14 cellular contexts compared by ENCODE assay signal in the genomic region with DNA sequence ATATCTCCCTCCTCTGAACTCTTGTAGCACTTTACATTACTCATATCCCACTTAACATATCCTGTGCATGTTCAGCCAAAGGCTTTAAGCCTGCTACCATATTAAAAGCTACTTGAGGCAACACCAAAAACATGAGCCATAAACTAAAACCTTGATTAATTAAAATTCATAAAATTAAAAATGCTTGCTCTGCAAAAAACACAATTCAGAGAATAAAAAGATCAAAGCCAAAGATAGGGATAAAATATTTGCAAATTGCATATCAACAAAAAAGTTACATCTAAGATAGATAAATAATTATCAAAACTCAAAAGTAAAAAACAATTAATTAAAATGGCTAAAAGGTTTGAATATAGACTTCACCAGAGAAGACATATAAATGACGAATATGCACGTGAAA.
DNase-seq lines count a peak whose midpoint lies in the region; ATAC-seq and TF ChIP-seq lines count a peak whose summit lies in the region.
"Had no signal": no experiment of that assay in that cellular context is flagged by ENCODE, and none has a peak within 500 bp of the region (broad histone marks: within the 10 kb centered on the region; RNA-seq: fewer than 3 reads in every experiment).

No MANE protein-coding gene starts in this region.

- no TSS peak for BruUV-seq in PC-3 (replicated peaks; lab: Mats Ljungman, UMichigan)

- CTCF ChIA-PET in PC-3 (lab: Charles Lee): no interaction called here

- no peak overlapping the region for H3K4me3 ChIP-seq in PC-3 (ENCODE audit: low read length)
- no peak overlapping the region for H3K4me3 ChIP-seq in fibroblast of pulmonary artery (replicated peaks; ENCODE audit: low read depth, low read length)
- H3K4me3 ChIP-seq: BLaER1, GM23338, HAP-1 had no signal

- H2AFZ ChIP-seq in PC-3 (ENCODE audit: low read length): no peak overlapping the region
- H2AFZ ChIP-seq: GM23338 had no signal

- H3K79me2 ChIP-seq in PC-3 (ENCODE audit: low read length): no peaks in the 10 kb centered on the region

- POLR2A ChIA-PET in PC-3 (lab: Charles Lee; ENCODE audit: unreplicated experiment): interaction anchor here (0.6 kb wide), 1 partner anchor 37 kb away, joined by 4 read pairs; no protein-coding TSS in a partner anchor

- peak; percentile 39; the same call in 1 of the 2 replicates for ATAC-seq in PC-3
- ATAC-seq: GM23338 had no signal

- H3F3A ChIP-seq in PC-3 (ENCODE audit: low read length, unreplicated experiment): no peaks in the 10 kb centered on the region

- no peak overlapping the region for H3K27ac ChIP-seq in PC-3 (ENCODE audit: low read length)
- H3K27ac ChIP-seq: BLaER1 had no signal

- no peaks in the 10 kb centered on the region for H4K20me1 ChIP-seq in PC-3 (ENCODE audit: low read length)
- H4K20me1 ChIP-seq: BLaER1 had no signal

- TF ChIP-seq CTCF in PC-3 (conservative IDR thresholded peaks at IDR 0.05; ENCODE audit: low read depth, low read length) (no peak), fibroblast of pulmonary artery (IDR thresholded peaks at IDR 0.05; ENCODE audit: low read length, missing control alignments) (no peak)

- H3K4me2 ChIP-seq in PC-3 (ENCODE audit: low read length): no peak overlapping the region
- H3K4me2 ChIP-seq: BLaER1, GM23338 had no signal

- intact Hi-C loops in PC-3 (cut with micrococcal nuclease): loop anchor here (5.0 kb wide), 1 partner anchor 62 kb away; no protein-coding TSS in a partner anchor

- H3K4me1 ChIP-seq in PC-3 (ENCODE audit: insufficient read depth, low read length): peaks cover 31% of the 10 kb centered on the region
- H3K4me1 ChIP-seq: BLaER1 had no signal

- no peaks in the 10 kb centered on the region for H3K9me3 ChIP-seq in PC-3 (ENCODE audit: low read length)
- H3K9me3 ChIP-seq: BLaER1, Caco-2, HAP-1 had no signal

- no peak overlapping the region for H3K9ac ChIP-seq in PC-3 (ENCODE audit: low read length)
- H3K9ac ChIP-seq: BLaER1 had no signal

- H3K27me3 ChIP-seq in PC-3 (ENCODE audit: low read length): no peaks in the 10 kb centered on the region
- H3K27me3 ChIP-seq: BLaER1 had no signal

- H3K9me2 ChIP-seq in PC-3 (replicated peaks; ENCODE audit: low read length): no peaks in the 10 kb centered on the region

- DNase-seq in ELR (ENCODE audit: low read depth): peak; percentile 26
- DNase-seq in PC-3: no peak
- peak; percentile 13 for DNase-seq in fibroblast of pulmonary artery (ENCODE audit: low read depth)
- no peak for DNase-seq in D341Med (ENCODE audit: low spot score)
- no peak for DNase-seq in stimulated activated CD4-positive, alpha-beta T cell treated with anti-CD3 and anti-CD28 coated beads, Interleukin-12 subunit alpha, Interleukin-12 subunit beta, amount 100 ng/mL, for 4 hours
- DNase-seq in NCI-H2107 (lab: John Stamatoyannopoulos, UW): no peak
- DNase-seq: AML-193; Caco-2; CD8-positive, alpha-beta memory T cell; DMS 273 treated with DMSO at 0.1 percent for 48 hours; DMS79 had no signal

- no peaks in the 10 kb centered on the region for H3K36me3 ChIP-seq in PC-3 (ENCODE audit: low read depth, low read length)
- H3K36me3 ChIP-seq: BLaER1, HAP-1 had no signal

Comparison
In these comparisons a context has a peak if more than half of its experiments do, and no peak if none do; other contexts are left out.
1. DNase-seq: peak in ELR (single experiment) and fibroblast of pulmonary artery (single experiment); none in PC-3 (single experiment), D341Med (single experiment), stimulated activated CD4-positive, alpha-beta T cell treated with anti-CD3 and anti-CD28 coated beads, Interleukin-12 subunit alpha, Interleukin-12 subunit beta, amount 100 ng/mL, for 4 hours (single experiment) and NCI-H2107 (single experiment).